In the genomic region with DNA sequence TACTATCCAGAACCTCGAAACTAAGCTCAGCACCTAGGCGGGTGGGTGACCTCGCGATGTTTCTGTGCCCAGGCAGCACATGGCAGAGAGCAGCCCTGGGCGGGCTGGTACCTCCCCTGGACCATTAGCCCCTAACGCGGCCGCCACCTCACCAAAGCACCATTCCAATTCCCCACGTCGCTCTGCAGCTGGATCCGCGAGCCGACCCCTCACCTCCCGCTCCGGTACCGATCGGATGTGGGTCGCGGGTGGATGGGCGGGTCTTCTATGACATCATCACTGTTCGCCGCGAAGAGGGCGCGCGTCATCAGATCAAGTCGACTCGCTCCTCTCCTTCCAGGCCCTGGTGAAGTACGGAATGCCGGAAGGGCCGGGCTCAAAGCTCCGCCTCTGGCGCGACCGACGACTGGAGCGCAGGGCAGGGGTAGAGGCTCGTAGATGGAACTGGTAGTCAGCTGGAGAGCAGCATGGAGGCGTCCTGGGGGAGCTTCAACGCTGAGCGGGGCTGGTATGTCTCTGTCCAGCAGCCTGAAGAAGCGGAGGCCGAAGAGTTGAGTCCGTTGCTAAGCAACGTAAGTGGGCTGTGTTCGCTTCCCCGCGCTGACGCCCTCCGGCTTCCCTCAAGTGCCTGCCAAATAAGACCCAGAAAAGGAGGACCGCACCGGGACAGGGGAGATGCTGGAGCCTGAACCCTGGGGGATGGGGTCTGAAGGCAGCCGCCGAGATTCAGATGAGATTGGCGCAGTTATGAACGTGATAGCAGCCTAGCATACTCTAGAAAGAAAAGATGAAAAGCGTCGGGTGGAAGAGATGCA, we compare ENCODE assay signal across 1 cellular context.
TF ChIP-seq lines count a peak whose summit lies in the region.

Gene SLC38A6, plus strand, starts transcription at position 435 of the 815 bp plus-strand sequence. Its CDS starts 33 bp downstream, at position 468.
Gene TRMT5, minus strand, starts transcription at position 269 of the 815 bp plus-strand sequence. Its CDS starts 106 bp downstream, at position 163.

TF ChIP-seq in GM12878, 131 proteins besides CTCF, POLR2A, EP300 and RAD21 (continued from another document and continues in another):
- TF ChIP-seq, protein P1, sequence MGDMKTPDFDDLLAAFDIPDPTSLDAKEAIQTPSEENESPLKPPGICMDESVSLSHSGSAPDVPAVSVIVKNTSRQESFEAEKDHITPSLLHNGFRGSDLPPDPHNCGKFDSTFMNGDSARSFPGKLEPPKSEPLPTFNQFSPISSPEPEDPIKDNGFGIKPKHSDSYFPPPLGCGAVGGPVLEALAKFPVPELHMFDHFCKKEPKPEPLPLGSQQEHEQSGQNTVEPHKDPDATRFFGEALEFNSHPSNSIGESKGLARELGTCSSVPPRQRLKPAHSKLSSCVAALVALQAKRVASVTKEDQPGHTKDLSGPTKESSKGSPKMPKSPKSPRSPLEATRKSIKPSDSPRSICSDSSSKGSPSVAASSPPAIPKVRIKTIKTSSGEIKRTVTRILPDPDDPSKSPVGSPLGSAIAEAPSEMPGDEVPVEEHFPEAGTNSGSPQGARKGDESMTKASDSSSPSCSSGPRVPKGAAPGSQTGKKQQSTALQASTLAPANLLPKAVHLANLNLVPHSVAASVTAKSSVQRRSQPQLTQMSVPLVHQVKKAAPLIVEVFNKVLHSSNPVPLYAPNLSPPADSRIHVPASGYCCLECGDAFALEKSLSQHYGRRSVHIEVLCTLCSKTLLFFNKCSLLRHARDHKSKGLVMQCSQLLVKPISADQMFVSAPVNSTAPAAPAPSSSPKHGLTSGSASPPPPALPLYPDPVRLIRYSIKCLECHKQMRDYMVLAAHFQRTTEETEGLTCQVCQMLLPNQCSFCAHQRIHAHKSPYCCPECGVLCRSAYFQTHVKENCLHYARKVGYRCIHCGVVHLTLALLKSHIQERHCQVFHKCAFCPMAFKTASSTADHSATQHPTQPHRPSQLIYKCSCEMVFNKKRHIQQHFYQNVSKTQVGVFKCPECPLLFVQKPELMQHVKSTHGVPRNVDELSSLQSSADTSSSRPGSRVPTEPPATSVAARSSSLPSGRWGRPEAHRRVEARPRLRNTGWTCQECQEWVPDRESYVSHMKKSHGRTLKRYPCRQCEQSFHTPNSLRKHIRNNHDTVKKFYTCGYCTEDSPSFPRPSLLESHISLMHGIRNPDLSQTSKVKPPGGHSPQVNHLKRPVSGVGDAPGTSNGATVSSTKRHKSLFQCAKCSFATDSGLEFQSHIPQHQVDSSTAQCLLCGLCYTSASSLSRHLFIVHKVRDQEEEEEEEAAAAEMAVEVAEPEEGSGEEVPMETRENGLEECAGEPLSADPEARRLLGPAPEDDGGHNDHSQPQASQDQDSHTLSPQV (IDR thresholded peaks at IDR 0.05), result no peak
- no peak for TF ChIP-seq CBX3 (IDR thresholded peaks at IDR 0.05; ENCODE audit: borderline replicate concordance, low read depth)
- TF ChIP-seq RAD51 (IDR thresholded peaks at IDR 0.05), result no peak
- TF ChIP-seq MLLT1 (IDR thresholded peaks at IDR 0.05), result peak; percentile 51; the same call in 1 of the 2 replicates
- no peak for TF ChIP-seq FOS (IDR thresholded peaks at IDR 0.05; ENCODE audit: borderline replicate concordance, extremely low read depth, insufficient read length)
- TF ChIP-seq ZBED1 (IDR thresholded peaks at IDR 0.05; ENCODE audit: borderline replicate concordance), result no peak
- no peak; the same call in 1 of the 2 replicates for TF ChIP-seq TCF7 (IDR thresholded peaks at IDR 0.05; ENCODE audit: borderline replicate concordance)
- TF ChIP-seq, protein P2, sequence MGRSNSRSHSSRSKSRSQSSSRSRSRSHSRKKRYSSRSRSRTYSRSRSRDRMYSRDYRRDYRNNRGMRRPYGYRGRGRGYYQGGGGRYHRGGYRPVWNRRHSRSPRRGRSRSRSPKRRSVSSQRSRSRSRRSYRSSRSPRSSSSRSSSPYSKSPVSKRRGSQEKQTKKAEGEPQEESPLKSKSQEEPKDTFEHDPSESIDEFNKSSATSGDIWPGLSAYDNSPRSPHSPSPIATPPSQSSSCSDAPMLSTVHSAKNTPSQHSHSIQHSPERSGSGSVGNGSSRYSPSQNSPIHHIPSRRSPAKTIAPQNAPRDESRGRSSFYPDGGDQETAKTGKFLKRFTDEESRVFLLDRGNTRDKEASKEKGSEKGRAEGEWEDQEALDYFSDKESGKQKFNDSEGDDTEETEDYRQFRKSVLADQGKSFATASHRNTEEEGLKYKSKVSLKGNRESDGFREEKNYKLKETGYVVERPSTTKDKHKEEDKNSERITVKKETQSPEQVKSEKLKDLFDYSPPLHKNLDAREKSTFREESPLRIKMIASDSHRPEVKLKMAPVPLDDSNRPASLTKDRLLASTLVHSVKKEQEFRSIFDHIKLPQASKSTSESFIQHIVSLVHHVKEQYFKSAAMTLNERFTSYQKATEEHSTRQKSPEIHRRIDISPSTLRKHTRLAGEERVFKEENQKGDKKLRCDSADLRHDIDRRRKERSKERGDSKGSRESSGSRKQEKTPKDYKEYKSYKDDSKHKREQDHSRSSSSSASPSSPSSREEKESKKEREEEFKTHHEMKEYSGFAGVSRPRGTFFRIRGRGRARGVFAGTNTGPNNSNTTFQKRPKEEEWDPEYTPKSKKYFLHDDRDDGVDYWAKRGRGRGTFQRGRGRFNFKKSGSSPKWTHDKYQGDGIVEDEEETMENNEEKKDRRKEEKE (IDR thresholded peaks at IDR 0.05), result no peak
- no peak; the same call in 1 of the 2 replicates for TF ChIP-seq FOXK2 (IDR thresholded peaks at IDR 0.05)
- TF ChIP-seq NKRF (conservative IDR thresholded peaks at IDR 0.05), result peak; percentile 97
- TF ChIP-seq SRF (IDR thresholded peaks at IDR 0.05; ENCODE audit: low read depth in 2 of 2, low read length in 2 of 2), result peak in 1 of 2 experiments; percentile 82; a peak in 2 of 4 replicates
- no peak for TF ChIP-seq PRDM15 (CRISPR knock-in tag; IDR thresholded peaks at IDR 0.05)
- no peak for TF ChIP-seq POU2F2 (IDR thresholded peaks at IDR 0.05; ENCODE audit: borderline replicate concordance, low read depth, low read length)
- peak; percentile 57; the same call in 1 of the 2 replicates for TF ChIP-seq YY1 (IDR thresholded peaks at IDR 0.05; ENCODE audit: low read depth, low read length)
- no peak for TF ChIP-seq USF2 (IDR thresholded peaks at IDR 0.05; ENCODE audit: borderline replicate concordance, low read depth, low read length)
- TF ChIP-seq HDAC6 (IDR thresholded peaks at IDR 0.05; ENCODE audit: unreplicated experiment), result peak; percentile 33
- no peak for TF ChIP-seq ZBTB4 (CRISPR knock-in tag; IDR thresholded peaks at IDR 0.05)
- no peak for TF ChIP-seq ETV6 (conservative IDR thresholded peaks at IDR 0.05 in 1 of 2, IDR thresholded peaks at IDR 0.05 in 1 of 2; ENCODE audit: borderline replicate concordance in 1 of 2, low read depth in 1 of 2)
- peak; percentile 52; the same call in 1 of the 2 replicates for TF ChIP-seq HDGF (IDR thresholded peaks at IDR 0.05)
- peak; percentile 56 for TF ChIP-seq RUNX3 (IDR thresholded peaks at IDR 0.05; ENCODE audit: low read length)
- 0 out of 3 replicates have a peak, but pooled peaks of 1 of the 2 experiments have one; percentile 2 for TF ChIP-seq EGR1 (IDR thresholded peaks at IDR 0.05; ENCODE audit: borderline replicate concordance in 1 of 2, low read depth in 2 of 2, low read length in 2 of 2)
- TF ChIP-seq MTA3 (IDR thresholded peaks at IDR 0.05; ENCODE audit: borderline replicate concordance, low read length), result no peak
- TF ChIP-seq KAT2A (conservative IDR thresholded peaks at IDR 0.05; ENCODE audit: control insufficient read depth, low read depth, low read length), result no peak
- no peak for TF ChIP-seq JUNB (IDR thresholded peaks at IDR 0.05)
- TF ChIP-seq, protein P3, sequence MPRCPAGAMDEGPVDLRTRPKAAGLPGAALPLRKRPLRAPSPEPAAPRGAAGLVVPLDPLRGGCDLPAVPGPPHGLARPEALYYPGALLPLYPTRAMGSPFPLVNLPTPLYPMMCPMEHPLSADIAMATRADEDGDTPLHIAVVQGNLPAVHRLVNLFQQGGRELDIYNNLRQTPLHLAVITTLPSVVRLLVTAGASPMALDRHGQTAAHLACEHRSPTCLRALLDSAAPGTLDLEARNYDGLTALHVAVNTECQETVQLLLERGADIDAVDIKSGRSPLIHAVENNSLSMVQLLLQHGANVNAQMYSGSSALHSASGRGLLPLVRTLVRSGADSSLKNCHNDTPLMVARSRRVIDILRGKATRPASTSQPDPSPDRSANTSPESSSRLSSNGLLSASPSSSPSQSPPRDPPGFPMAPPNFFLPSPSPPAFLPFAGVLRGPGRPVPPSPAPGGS (IDR thresholded peaks at IDR 0.05; ENCODE audit: borderline replicate concordance, insufficient read depth, low read depth, low read length, poor library complexity, severe bottlenecking), result no peak
- TF ChIP-seq TARDBP (IDR thresholded peaks at IDR 0.05; ENCODE audit: borderline replicate concordance), result no peak
- TF ChIP-seq ATF7 (IDR thresholded peaks at IDR 0.05; ENCODE audit: low read depth), result peak; percentile 99
- peak; percentile 100 for TF ChIP-seq CREB1 (IDR thresholded peaks at IDR 0.05; ENCODE audit: low read depth)
